In the genomic region with DNA sequence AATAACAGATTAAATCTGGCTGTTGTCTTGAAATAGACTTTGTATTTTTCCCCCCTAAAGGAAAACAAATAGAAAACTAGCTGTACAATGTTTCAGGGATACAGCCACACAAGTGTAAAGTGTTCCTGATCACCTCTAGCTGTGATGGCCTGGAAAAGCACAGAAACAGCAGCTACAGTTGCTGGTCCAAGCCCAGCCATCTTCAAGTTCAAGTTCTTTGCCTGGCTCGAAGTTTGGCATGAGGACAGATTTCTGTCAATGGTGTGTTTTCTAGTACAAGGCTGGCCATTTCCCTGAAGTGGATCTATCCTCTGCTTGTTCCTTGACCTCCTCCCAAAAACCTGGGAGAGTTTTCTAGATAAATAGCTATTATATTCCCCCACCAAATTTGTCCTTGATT, we compare ENCODE assay signal across 24 cellular contexts.
"Had no signal": no experiment of that assay in that cellular context is flagged by ENCODE, and none has a peak within 500 bp of the region (broad histone marks: within the 10 kb centered on the region; RNA-seq: fewer than 3 reads in every experiment).

No MANE protein-coding gene starts in this region.

- H3K36me3 ChIP-seq: esophagus squamous epithelium, gastroesophageal sphincter, heart left ventricle, left lung, lower lobe of right lung had no signal

- H3K9me3 ChIP-seq: esophagus squamous epithelium, gastroesophageal sphincter, heart left ventricle, left lung, lower lobe of right lung, mucosa of descending colon had no signal

- H3K4me3 ChIP-seq: coronary artery, dorsolateral prefrontal cortex, esophagus squamous epithelium, gastroesophageal sphincter, heart left ventricle, hepatocyte, left lung, lower lobe of right lung, mucosa of descending colon had no signal

- H3K4me1 Mint-ChIP-seq: immature natural killer cell, mesothelial cell of epicardium, naive B cell had no signal

- H3K27ac ChIP-seq: coronary artery, dorsolateral prefrontal cortex, esophagus squamous epithelium, foreskin keratinocyte, gastroesophageal sphincter, hepatocyte, left lung, lower lobe of right lung had no signal

- H3K9me3 Mint-ChIP-seq: mesothelial cell of epicardium, naive B cell had no signal

- H3K27ac Mint-ChIP-seq: immature natural killer cell, mesothelial cell of epicardium, naive B cell had no signal

- DNase-seq: dermis blood vessel endothelial cell; dorsolateral prefrontal cortex; effector CD4-positive, alpha-beta T cell; effector memory CD4-positive, alpha-beta T cell; esophagus squamous epithelium; foreskin keratinocyte; heart left ventricle; hypothalamus; immature natural killer cell; islet precursor cell; kidney; kidney glomerular epithelial cell; left lung; lower lobe of right lung; mesenchymal stem cell; mucosa of descending colon; naive B cell had no signal

- H3K4me1 ChIP-seq: esophagus squamous epithelium, foreskin keratinocyte, gastroesophageal sphincter, left lung, lower lobe of right lung had no signal

- H3K4me3 Mint-ChIP-seq: immature natural killer cell, mesothelial cell of epicardium, naive B cell had no signal

- ATAC-seq: foreskin keratinocyte, gastroesophageal sphincter, left lung, mucosa of descending colon had no signal

- H3K27me3 ChIP-seq: dorsolateral prefrontal cortex, gastroesophageal sphincter, heart left ventricle, hepatocyte, left lung had no signal

- H3K36me3 Mint-ChIP-seq: immature natural killer cell, mesothelial cell of epicardium, naive B cell had no signal

- FAIRE-seq: colon, endothelial cell of umbilical vein, frontal cortex, kidney had no signal
